27 cellular contexts compared by ENCODE assay signal in the genomic region with DNA sequence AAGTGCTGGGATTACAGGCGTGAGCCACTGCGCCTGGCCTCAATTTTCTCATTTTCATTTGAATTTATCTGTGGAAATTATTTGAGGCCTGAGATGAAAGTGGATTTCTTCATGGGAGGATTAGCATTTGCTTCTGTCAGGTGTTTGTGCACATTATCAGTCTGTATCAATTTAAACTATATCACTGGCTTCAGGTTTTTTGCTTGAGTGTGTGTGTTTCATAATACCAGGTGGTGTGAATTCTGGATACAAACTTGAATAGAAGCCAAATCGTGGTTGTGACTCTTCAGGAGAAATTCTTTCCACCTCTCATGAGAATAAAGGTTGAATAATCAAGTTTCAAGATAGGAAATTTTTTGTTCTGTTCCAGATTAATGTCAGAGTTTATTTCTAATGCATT.
"Had no signal": no experiment of that assay in that cellular context is flagged by ENCODE, and none has a peak within 500 bp of the region (broad histone marks: within the 10 kb centered on the region; RNA-seq: fewer than 3 reads in every experiment).

No MANE protein-coding gene starts in this region.

- H3K36me3 ChIP-seq: colonic mucosa, gastroesophageal sphincter, heart right ventricle, left ventricle myocardium inferior, lower lobe of right lung, right atrium auricular region, suprapubic skin, transverse colon, upper lobe of right lung, uterus had no signal

- H3K27ac ChIP-seq: colonic mucosa, epithelial cell of prostate, foreskin keratinocyte, gastroesophageal sphincter, heart right ventricle, left ventricle myocardium inferior, lower lobe of right lung, right atrium auricular region, suprapubic skin, transverse colon, upper lobe of right lung, uterus had no signal

- H3K4me2 ChIP-seq: smooth muscle cell had no signal

- H3K4me1 ChIP-seq: colonic mucosa, foreskin keratinocyte, gastroesophageal sphincter, lower lobe of right lung, right atrium auricular region, upper lobe of right lung, uterus had no signal

- H3K27me3 ChIP-seq: colonic mucosa, gastroesophageal sphincter, right atrium auricular region, suprapubic skin, transverse colon, upper lobe of right lung, uterus had no signal

- H3K9me3 ChIP-seq: colonic mucosa, gastroesophageal sphincter, heart right ventricle, left ventricle myocardium inferior, lower lobe of right lung, right atrium auricular region, suprapubic skin, transverse colon, upper lobe of right lung, uterus had no signal

- H3K4me3 ChIP-seq: colonic mucosa, gastroesophageal sphincter, heart right ventricle, left ventricle myocardium inferior, lower lobe of right lung, right atrium auricular region, smooth muscle cell, suprapubic skin, transverse colon, upper lobe of right lung, uterus had no signal

- ATAC-seq: esophagus mucosa; gastroesophageal sphincter; heart right ventricle; naive thymus-derived CD8-positive, alpha-beta T cell; sciatic nerve; stimulated activated naive CD8-positive, alpha-beta T cell treated with anti-CD3 and anti-CD28 coated beads, Interleukin-15, amount 100 ng/mL, for 72 hours had no signal

- DNase-seq: effector CD8-positive, alpha-beta T cell; endodermal cell; glutamatergic neuron; heart right ventricle; islet precursor cell; left colon; left ventricle myocardium inferior; lower lobe of right lung; posterior cingulate gyrus; stimulated activated CD4-positive, alpha-beta T cell treated with anti-CD3 and anti-CD28 coated beads, Interleukin-12 subunit alpha, Interleukin-12 subunit beta, amount 100 ng/mL, for 4 hours; stimulated activated CD4-positive, alpha-beta T cell treated with anti-CD3 and anti-CD28 coated beads, Interleukin-1b, Interleukin-23, amount 100 ng/mL, for 48 hours; stimulated activated CD4-positive, alpha-beta T cell treated with anti-CD3 and anti-CD28 coated beads, Interleukin-4, amount 100 ng/mL, for 1 hour; stimulated activated CD8-positive, alpha-beta memory T cell treated with anti-CD3 and anti-CD28 coated beads, Interleukin-4, amount 100 ng/mL, for 48 hours; stimulated activated naive CD8-positive, alpha-beta T cell treated with anti-CD3 and anti-CD28 coated beads, Interleukin-15, amount 100 ng/mL, for 72 hours; transverse colon; upper lobe of right lung; uterus had no signal
